21 cellular contexts compared by ENCODE assay signal in the genomic region with DNA sequence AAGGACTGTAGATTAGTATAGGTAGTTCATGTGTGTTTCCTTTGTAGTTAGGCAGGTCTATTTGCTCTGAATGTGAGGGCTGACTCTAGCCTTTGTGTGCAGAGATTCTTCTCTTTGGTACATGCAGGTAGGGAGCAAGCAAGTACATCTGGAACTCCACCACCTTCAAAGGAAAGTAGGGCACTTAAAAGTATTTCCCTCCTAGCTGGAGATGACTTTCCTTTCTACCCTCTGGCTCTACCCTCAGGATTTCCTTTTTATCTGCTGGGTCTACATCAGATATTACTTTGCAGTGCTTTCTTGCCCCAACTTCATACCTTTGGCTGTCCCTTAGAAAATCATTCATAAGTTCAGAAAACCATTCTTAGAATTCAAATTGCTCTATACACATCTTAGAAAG.
A peak's percentile ranks its signal among the peaks of the same experiment; 100 is the strongest.
DNase-seq lines count a peak whose midpoint lies in the region; FAIRE-seq and TF ChIP-seq lines count a peak whose summit lies in the region.
"Had no signal": no experiment of that assay in that cellular context is flagged by ENCODE, and none has a peak within 500 bp of the region (broad histone marks: within the 10 kb centered on the region; RNA-seq: fewer than 3 reads in every experiment).

No MANE protein-coding gene starts in this region.

- intact Hi-C loops in posterior cingulate gyrus (cut with DNase I): no loop called here

- no peak overlapping the region for H3K9ac ChIP-seq in keratinocyte (ENCODE audit: control insufficient read depth, extremely low read depth, insufficient read depth, low read length)
- H3K9ac ChIP-seq: BLaER1 treated with 17β-estradiol and CSF1 and Interleukin-3, amounts not matched to agents 10 nM and 100 nM had no signal

- H3K79me2 ChIP-seq in keratinocyte (ENCODE audit: control insufficient read depth, insufficient read depth, low read length): no peaks in the 10 kb centered on the region

- H3K27ac ChIP-seq in keratinocyte (ENCODE audit: control insufficient read depth, insufficient read depth, low read length): no peak overlapping the region
- H3K27ac ChIP-seq: 22Rv1; A549; BLaER1 treated with 17β-estradiol and CSF1 and Interleukin-3, amounts not matched to agents 10 nM and 100 nM; C4-2B had no signal

- no peak overlapping the region for H3K4me2 ChIP-seq in keratinocyte (ENCODE audit: control insufficient read depth, extremely low read depth, insufficient read depth, low read depth, low read length)
- H3K4me2 ChIP-seq: A549 had no signal

- DNase-seq in NCI-H2029 treated with DMSO at 0.1 percent for 48 hours (lab: John Stamatoyannopoulos, UW) (peak; percentile 53), NCI-H2029 (lab: John Stamatoyannopoulos, UW) (no peak), GM18507 (ENCODE audit: extremely low spot score, insufficient read length, low read depth) (no peak), bronchial epithelial cell (ENCODE audit: low read depth) (no peak), keratinocyte (ENCODE audit: low read depth, low spot score) (no peak), posterior cingulate gyrus (no peak), urothelium cell line (ENCODE audit: low spot score) (no peak)
- no peak for DNase-seq in stimulated activated CD4-positive, alpha-beta T cell treated with anti-CD3 and anti-CD28 coated beads, Interleukin-12 subunit alpha, Interleukin-12 subunit beta, amount 100 ng/mL, for 4 hours
- DNase-seq: AML-193; Caco-2; Calu3; CD4-positive, alpha-beta T cell; CD8-positive, alpha-beta T cell; DMS79 treated with DMSO at 0.1 percent for 48 hours; GF-D8 had no signal

- H3K4me1 ChIP-seq in keratinocyte (ENCODE audit: control insufficient read depth, extremely low read depth, insufficient read depth, low read length): no peaks in the 10 kb centered on the region
- H3K4me1 ChIP-seq: A549, Caco-2 had no signal

- dilution Hi-C loops in keratinocyte (cut with MboI; ENCODE audit: extremely low pct_ligation_motif_present, low sequenced_read_pairs): no loop called here

- no peak overlapping the region for H2AFZ ChIP-seq in keratinocyte (ENCODE audit: control insufficient read depth, low read length)

- FAIRE-seq in GM18507 (lab: Jason Lieb, UNC) (peak; percentile 58), bronchial epithelial cell (lab: Jason Lieb, UNC) (peak; percentile 36), keratinocyte (lab: Jason Lieb, UNC) (peak; percentile 29), urothelium cell line (lab: Jason Lieb, UNC) (no peak)
- FAIRE-seq: A549, D721Med, G401.6 had no signal

- H3K36me3 ChIP-seq in bronchial epithelial cell (ENCODE audit: control insufficient read depth, insufficient read depth, low read length) (no peaks in the 10 kb centered on the region), keratinocyte (ENCODE audit: control insufficient read depth in 2 of 2, extremely low read depth in 1 of 2, insufficient read depth in 2 of 2, low read length in 2 of 2) (no peaks in the 10 kb centered on the region)
- H3K36me3 ChIP-seq: BLaER1 treated with 17β-estradiol and CSF1 and Interleukin-3, amounts not matched to agents 10 nM and 100 nM had no signal

- H4K20me1 ChIP-seq in keratinocyte (ENCODE audit: control insufficient read depth, extremely low read depth, insufficient read depth, low read length): no peaks in the 10 kb centered on the region
- H4K20me1 ChIP-seq: BLaER1 treated with 17β-estradiol and CSF1 and Interleukin-3, amounts not matched to agents 10 nM and 100 nM had no signal

- H3K9me1 ChIP-seq in keratinocyte (ENCODE audit: control insufficient read depth, extremely low read depth, insufficient read depth, low read length): no peaks in the 10 kb centered on the region

- no peaks in the 10 kb centered on the region for H3K9me3 ChIP-seq in keratinocyte (ENCODE audit: control insufficient read depth, low read depth, low read length)
- H3K9me3 ChIP-seq: A549, Caco-2 had no signal

- H3K27me3 ChIP-seq in bronchial epithelial cell (ENCODE audit: control insufficient read depth, insufficient read depth, low read length): no peaks in the 10 kb centered on the region
- H3K27me3 ChIP-seq in keratinocyte (ENCODE audit: control insufficient read depth, extremely low read depth, insufficient read depth, low read length): no peaks in the 10 kb centered on the region
- H3K27me3 ChIP-seq: BLaER1 treated with 17β-estradiol and CSF1 and Interleukin-3, amounts not matched to agents 10 nM and 100 nM had no signal

- no peak overlapping the region for H3K4me3 ChIP-seq in bronchial epithelial cell (ENCODE audit: low read depth, low read length)
- no peak overlapping the region for H3K4me3 ChIP-seq in keratinocyte (ENCODE audit: control insufficient read depth in 2 of 3, extremely low read depth in 1 of 3, insufficient read depth in 2 of 3, low read depth in 1 of 3, low read length in 3 of 3)
- H3K4me3 ChIP-seq: A549; BLaER1 treated with 17β-estradiol and CSF1 and Interleukin-3, amounts not matched to agents 10 nM and 100 nM had no signal

- TF ChIP-seq CTCF in bronchial epithelial cell (IDR thresholded peaks at IDR 0.05; ENCODE audit: insufficient read depth, low read length, severe bottlenecking): no peak
- no peak for TF ChIP-seq CTCF in keratinocyte (optimal IDR thresholded peaks at IDR 0.05 in 1 of 3, IDR thresholded peaks at IDR 0.05 in 1 of 3, conservative IDR thresholded peaks at IDR 0.05 in 1 of 3; ENCODE audit: extremely low read depth in 1 of 3, insufficient read depth in 2 of 3, low read length in 3 of 3)
